17 cellular contexts compared by ENCODE assay signal in the genomic region with DNA sequence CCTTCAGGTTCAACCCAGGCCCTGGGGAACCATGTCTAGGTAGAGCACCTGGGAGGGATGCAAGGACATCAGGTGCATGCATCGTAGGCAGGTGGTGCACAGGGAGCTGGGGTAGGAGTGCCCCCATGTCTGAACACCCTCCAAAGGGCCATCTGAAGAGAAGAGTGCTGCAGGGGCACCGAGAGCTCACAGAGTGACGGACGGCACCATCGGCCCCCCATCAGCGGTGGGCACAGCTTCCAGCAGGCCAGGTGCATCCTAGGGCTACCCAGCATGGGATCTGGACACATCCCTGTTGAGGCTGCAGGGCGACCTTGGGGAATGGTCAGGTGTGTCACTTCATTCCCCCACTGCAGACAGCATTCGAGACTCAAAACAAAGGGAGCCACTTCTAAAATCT.
DNase-seq lines count a peak whose midpoint lies in the region; ATAC-seq and TF ChIP-seq lines count a peak whose summit lies in the region.
"Had no signal": no experiment of that assay in that cellular context is flagged by ENCODE, and none has a peak within 500 bp of the region (broad histone marks: within the 10 kb centered on the region; RNA-seq: fewer than 3 reads in every experiment).

No MANE protein-coding gene starts in this region.

- peaks cover 3% of the 10 kb centered on the region for H3K27me3 ChIP-seq in upper lobe of right lung

- intact Hi-C loops in upper lobe of right lung (cut with DNase I), result no loop called here

- no peak for ATAC-seq in upper lobe of right lung
- ATAC-seq in HG02840 (IDR thresholded peaks at IDR 0.05; ENCODE audit: low FRiP score, unreplicated experiment), result no peak
- ATAC-seq: GM23338, HCT116 had no signal

- no peak overlapping the region for H3K27ac ChIP-seq in upper lobe of right lung
- H3K27ac ChIP-seq: 22Rv1 had no signal

- peaks cover 11% of the 10 kb centered on the region for H3K27me3 Mint-ChIP-seq in osteocyte (ENCODE audit: unreplicated experiment)
- H3K27me3 Mint-ChIP-seq: B cell had no signal

- DNase-seq in activated effector memory CD4-positive, alpha-beta T cell treated with anti-CD3 and anti-CD28 coated beads, Interleukin-2, amount 50 U/mL, for 16 hours, result peak; percentile 46
- no peak for DNase-seq in activated effector memory CD4-positive, alpha-beta T cell treated with Interleukin-2 at 50 U/mL for 16 hours
- peak; percentile 76 for DNase-seq in osteocyte (ENCODE audit: extremely low spot score, unreplicated experiment)
- peak; percentile 31 for DNase-seq in upper lobe of right lung
- no peak for DNase-seq in middle frontal gyrus (ENCODE audit: extremely low spot score, low spot score)
- DNase-seq: C1 segment of cervical spinal cord; Calu3; CD4-positive, alpha-beta memory T cell; COR-L47; DMS53; DMS79 treated with DMSO at 0.1 percent for 48 hours; H9 had no signal

- no peaks in the 10 kb centered on the region for H3K4me1 ChIP-seq in upper lobe of right lung

- H3K36me3 ChIP-seq in upper lobe of right lung, result no peaks in the 10 kb centered on the region

- H3K9me3 Mint-ChIP-seq in osteocyte (ENCODE audit: unreplicated experiment), result no peaks in the 10 kb centered on the region
- H3K9me3 Mint-ChIP-seq: GM23338, H9 had no signal

- no peaks in the 10 kb centered on the region for H3K36me3 Mint-ChIP-seq in osteocyte (ENCODE audit: unreplicated experiment)
- H3K36me3 Mint-ChIP-seq: CD4-positive, alpha-beta memory T cell had no signal

- TF ChIP-seq CTCF in osteocyte (IDR thresholded peaks at IDR 0.05) (no peak), upper lobe of right lung (IDR thresholded peaks at IDR 0.05) (no peak)

- H3K9me3 ChIP-seq in upper lobe of right lung, result no peaks in the 10 kb centered on the region

- H3K4me3 Mint-ChIP-seq in osteocyte (ENCODE audit: unreplicated experiment), result no peak overlapping the region
- H3K4me3 Mint-ChIP-seq: B cell; CD4-positive, alpha-beta memory T cell; GM23338; H9 had no signal

- peaks cover 8% of the 10 kb centered on the region for H3K4me1 Mint-ChIP-seq in osteocyte (ENCODE audit: unreplicated experiment)
- H3K4me1 Mint-ChIP-seq: B cell; CD4-positive, alpha-beta memory T cell; GM23338 had no signal

- H3K27ac Mint-ChIP-seq in osteocyte (ENCODE audit: unreplicated experiment), result no peak overlapping the region
- H3K27ac Mint-ChIP-seq: B cell; CD4-positive, alpha-beta memory T cell; GM23338 had no signal

- no peak overlapping the region for H3K4me3 ChIP-seq in upper lobe of right lung
- H3K4me3 ChIP-seq: GM23338 had no signal

Comparison
In these comparisons a context has a peak if more than half of its experiments do, and no peak if none do; other contexts are left out.
1. DNase-seq: peak in activated effector memory CD4-positive, alpha-beta T cell treated with anti-CD3 and anti-CD28 coated beads, Interleukin-2, amount 50 U/mL, for 16 hours (single experiment), osteocyte (single experiment) and upper lobe of right lung (single experiment); none in activated effector memory CD4-positive, alpha-beta T cell treated with Interleukin-2 at 50 U/mL for 16 hours (single experiment) and middle frontal gyrus (single experiment).